ENCODE assay signal across 1 cellular context in genomic region chr1:74728736-74729135, GRCh38.
TF ChIP-seq lines count a peak whose summit lies in the region.

No MANE protein-coding gene starts in this region.

TF ChIP-seq in HepG2, 621 proteins besides CTCF, POLR2A, EP300 and RAD21:
- no peak for TF ChIP-seq ZFP1 (CRISPR knock-in tag; IDR thresholded peaks at IDR 0.05)
- no peak for TF ChIP-seq ARNT2 (CRISPR knock-in tag; IDR thresholded peaks at IDR 0.05; ENCODE audit: low read depth)
- no peak for TF ChIP-seq ZNF615 (CRISPR knock-in tag; IDR thresholded peaks at IDR 0.05; ENCODE audit: borderline replicate concordance)
- TF ChIP-seq ELF4 (CRISPR knock-in tag; IDR thresholded peaks at IDR 0.05; ENCODE audit: borderline replicate concordance), result no peak
- no peak for TF ChIP-seq ZNF776 (CRISPR knock-in tag; IDR thresholded peaks at IDR 0.05)
- TF ChIP-seq ZNF44 (CRISPR knock-in tag; IDR thresholded peaks at IDR 0.05), result no peak
- no peak for TF ChIP-seq ZNF333 (CRISPR knock-in tag; IDR thresholded peaks at IDR 0.05; ENCODE audit: borderline replicate concordance)
- no peak for TF ChIP-seq NONO (IDR thresholded peaks at IDR 0.05)
- TF ChIP-seq NONO (CRISPR knock-in tag; conservative IDR thresholded peaks at IDR 0.05), result no peak
- no peak for TF ChIP-seq HOXA3 (CRISPR knock-in tag; IDR thresholded peaks at IDR 0.05)
- no peak for TF ChIP-seq ZUFSP (CRISPR knock-in tag; IDR thresholded peaks at IDR 0.05; ENCODE audit: borderline replicate concordance)
- no peak for TF ChIP-seq ZFYVE20 (CRISPR knock-in tag; IDR thresholded peaks at IDR 0.05; ENCODE audit: borderline replicate concordance, low read depth)
- TF ChIP-seq DR1 (CRISPR knock-in tag; IDR thresholded peaks at IDR 0.05), result no peak
- TF ChIP-seq FOXP1 (IDR thresholded peaks at IDR 0.05), result no peak
- no peak for TF ChIP-seq FOXP1 (CRISPR knock-in tag; IDR thresholded peaks at IDR 0.05)
- TF ChIP-seq ZNF687 (CRISPR knock-in tag; IDR thresholded peaks at IDR 0.05), result no peak
- TF ChIP-seq HNRNPL (IDR thresholded peaks at IDR 0.05; ENCODE audit: low read depth, low read length), result no peak
- no peak for TF ChIP-seq KLF6 (CRISPR knock-in tag; IDR thresholded peaks at IDR 0.05)
- no peak for TF ChIP-seq GZF1 (CRISPR knock-in tag; IDR thresholded peaks at IDR 0.05)
- no peak for TF ChIP-seq NFYC (CRISPR knock-in tag; IDR thresholded peaks at IDR 0.05)
- no peak for TF ChIP-seq CREM (IDR thresholded peaks at IDR 0.05)
- no peak for TF ChIP-seq CREM (CRISPR knock-in tag; IDR thresholded peaks at IDR 0.05)
- TF ChIP-seq SP2 (CRISPR knock-in tag; IDR thresholded peaks at IDR 0.05), result no peak
